8 cellular contexts compared by ENCODE assay signal in the genomic region with DNA sequence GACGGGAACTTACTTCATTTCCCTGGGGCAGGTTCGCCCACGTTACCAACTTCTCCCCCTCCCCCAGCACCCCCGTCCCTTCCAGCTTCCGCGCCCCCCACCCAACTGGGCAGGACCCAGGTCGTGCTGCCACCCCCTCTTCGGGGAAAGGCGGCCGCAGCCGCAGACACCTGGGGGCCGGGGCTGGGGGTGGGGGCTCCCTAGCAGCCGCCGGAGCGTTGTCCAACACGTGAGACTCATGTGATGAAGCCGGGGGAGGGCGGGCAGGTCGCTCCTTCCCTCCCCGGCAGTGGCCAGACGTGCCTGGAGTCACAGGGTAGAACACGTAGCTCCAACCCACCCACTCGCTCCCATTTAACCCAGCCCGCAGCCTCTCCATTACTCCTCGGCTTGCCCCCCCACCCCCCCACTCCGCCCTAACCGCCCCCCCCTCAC. TPM values are rescaled to one million over a fixed set of nuclear protein-coding genes. Genes with fewer than 3 reads are reported as not detected.
DNase-seq lines count a peak whose midpoint lies in the region; ATAC-seq and TF ChIP-seq lines count a peak whose summit lies in the region.

No MANE protein-coding gene starts in this region.

- DNase-seq in NOMO-1 treated with dmso at 0.1 percent for 144 hours (lab: John Stamatoyannopoulos, UW; ENCODE audit: unreplicated experiment) (peak; percentile 89), epidermal melanocyte (ENCODE audit: insufficient read length, low spot score) (peak; percentile 71)
- peak; percentile 81 for DNase-seq in activated CD8-positive, alpha-beta memory T cell treated with anti-CD3 and anti-CD28 coated beads, Interleukin-2, amount 50 U/mL, for 24 hours (ENCODE audit: extremely low read depth)
- peak; percentile 78 to 79 for DNase-seq in stimulated activated CD8-positive, alpha-beta memory T cell treated with anti-CD3 and anti-CD28 coated beads, Interleukin-7, amount 100 ng/mL, for 1 hour (ENCODE audit: low read depth in 2 of 2)

- H3K4me1 ChIP-seq in mononuclear cell (ENCODE audit: insufficient read depth, low read length), result peaks cover 62% of the 10 kb centered on the region

- H3K27ac ChIP-seq in C4-2B, result peak overlapping the region; percentile 95

- ATAC-seq in GM19351 (IDR thresholded peaks at IDR 0.05; ENCODE audit: unreplicated experiment), result peak; percentile 44
- ATAC-seq in HG03457 (IDR thresholded peaks at IDR 0.05; ENCODE audit: unreplicated experiment), result peak; percentile 31

- H3K27me3 ChIP-seq in mononuclear cell (ENCODE audit: insufficient read depth, low read length), result no peaks in the 10 kb centered on the region

- H3K4me3 ChIP-seq in mononuclear cell (ENCODE audit: low read length), result peak overlapping the region; percentile 90

- H3K9me3 ChIP-seq in mononuclear cell (ENCODE audit: low read depth, low read length), result no peaks in the 10 kb centered on the region

- no peak for TF ChIP-seq CTCF in C4-2B (conservative IDR thresholded peaks at IDR 0.05)

RNA-seq across cellular contexts. Expression of a gene that starts 0.3 kb away (rescaled TPM):
- 216 TPM for total RNA-seq in mononuclear cell

Comparison
In these comparisons a context has a peak if more than half of its experiments do, and no peak if none do; other contexts are left out.
1. Peak in every context shown above with its lines: DNase-seq, ATAC-seq, H3K4me3 ChIP-seq and H3K27ac ChIP-seq.